21 cellular contexts compared by ENCODE assay signal in genomic region chr3:8617921-8618320, GRCh38.
"Had no signal": no experiment of that assay in that cellular context is flagged by ENCODE, and none has a peak within 500 bp of the region (broad histone marks: within the 10 kb centered on the region; RNA-seq: fewer than 3 reads in every experiment).

No MANE protein-coding gene starts in this region.

- ATAC-seq: SK-N-SH treated with all-trans-retinoic acid at 6 μM for 48 hours had no signal

- FAIRE-seq: HTR-8/SVneo, RCC 7860 had no signal

- H3K27ac ChIP-seq: SJCRH30 had no signal

- H3K4me1 ChIP-seq: SJCRH30 had no signal

- H3K9me3 ChIP-seq: MG63 had no signal

- H3K4me3 ChIP-seq: MG63, SJCRH30 had no signal

- H3K27me3 ChIP-seq: MG63, SJCRH30 had no signal

- DNase-seq: Karpas-422, KG1, MG63, NCI-H1092, NCI-H1105 treated with DMSO at 0.1 percent for 48 hours, NCI-H1417 treated with DMSO at 0.1 percent for 48 hours, NCI-H146, NCI-H1694 treated with DMSO at 0.1 percent for 48 hours, NCI-H1930, NCI-H2081, NCI-H2107, NCI-H2227 treated with DMSO at 0.1 percent for 48 hours, NCI-H524, NCI-H69, NCI-H774, RPMI8226, SHP77 treated with DMSO at 0.1 percent for 48 hours, SJCRH30 had no signal

- H3K36me3 ChIP-seq: MG63, SJCRH30 had no signal
